11 cellular contexts compared by ENCODE assay signal in genomic region chr3:119662604-119663377, GRCh38. TPM values are rescaled to one million over a fixed set of nuclear protein-coding genes. Genes with fewer than 3 reads are reported as not detected.
DNase-seq lines count a peak whose midpoint lies in the region; ATAC-seq and TF ChIP-seq lines count a peak whose summit lies in the region.
"Had no signal": no experiment of that assay in that cellular context is flagged by ENCODE, and none has a peak within 500 bp of the region (broad histone marks: within the 10 kb centered on the region; RNA-seq: fewer than 3 reads in every experiment).

No MANE protein-coding gene starts in this region.

- peak overlapping the region; percentile 84 for H3K27ac Mint-ChIP-seq in HFFc6
- peak overlapping the region; percentile 23 to 50 for H3K27ac Mint-ChIP-seq in effector memory CD8-positive, alpha-beta T cell
- H3K27ac Mint-ChIP-seq: progenitor cell of endocrine pancreas had no signal

- peaks cover 1% of the 10 kb centered on the region; the same call in 1 of the 2 replicates for H3K36me3 ChIP-seq in BE2C
- no peaks in the 10 kb centered on the region for H3K36me3 ChIP-seq in osteoblast (ENCODE audit: insufficient read depth, low read length)

- H3K27me3 ChIP-seq in BE2C: no peaks in the 10 kb centered on the region
- no peaks in the 10 kb centered on the region for H3K27me3 ChIP-seq in osteoblast (ENCODE audit: insufficient read depth, low read length)

- H3K9me3 Mint-ChIP-seq in HFFc6: no peaks in the 10 kb centered on the region
- no peaks in the 10 kb centered on the region for H3K9me3 Mint-ChIP-seq in effector memory CD8-positive, alpha-beta T cell

- H3K4me3 ChIP-seq in BE2C (ENCODE audit: low read depth, low read length) (no peak overlapping the region), osteoblast (ENCODE audit: insufficient read depth, low read length) (no peak overlapping the region)

- H3K27me3 Mint-ChIP-seq in HFFc6 (ENCODE audit: insufficient read depth): no peaks in the 10 kb centered on the region
- no peaks in the 10 kb centered on the region for H3K27me3 Mint-ChIP-seq in effector memory CD8-positive, alpha-beta T cell
- H3K27me3 Mint-ChIP-seq: progenitor cell of endocrine pancreas had no signal

- H3K9me3 ChIP-seq in BE2C (no peaks in the 10 kb centered on the region), osteoblast (ENCODE audit: low read depth, low read length) (no peaks in the 10 kb centered on the region)

- DNase-seq in BE2C: peak; percentile 42
- DNase-seq in HFFc6: peak; percentile 44
- DNase-seq in effector memory CD8-positive, alpha-beta T cell: no peak
- no peak for DNase-seq in osteoblast (ENCODE audit: insufficient read length, low spot score, missing footprints)
- no peak for DNase-seq in hepatic stellate cell (ENCODE audit: low spot score)
- no peak for DNase-seq in NCI-H524 (lab: John Stamatoyannopoulos, UW)
- DNase-seq in NCI-H1930 (lab: John Stamatoyannopoulos, UW): no peak
- DNase-seq: effector memory CD4-positive, alpha-beta T cell; kidney had no signal

- H3K4me1 ChIP-seq in BE2C: peaks cover 32% of the 10 kb centered on the region
- peaks cover 46% of the 10 kb centered on the region for H3K4me1 ChIP-seq in osteoblast (ENCODE audit: insufficient read depth, low read length)

- peak overlapping the region; percentile 45 for H3K4me2 ChIP-seq in osteoblast (ENCODE audit: insufficient read depth, low read length)

- H3K36me3 Mint-ChIP-seq in HFFc6 (ENCODE audit: low read depth): no peaks in the 10 kb centered on the region
- H3K36me3 Mint-ChIP-seq in effector memory CD8-positive, alpha-beta T cell (ENCODE audit: insufficient read depth): peaks cover 3% of the 10 kb centered on the region

- TF ChIP-seq CTCF in BE2C (IDR thresholded peaks at IDR 0.05; ENCODE audit: low read depth, low read length): peak; percentile 32
- TF ChIP-seq CTCF in HFFc6 (IDR thresholded peaks at IDR 0.05): peak; percentile 51
- TF ChIP-seq CTCF in osteoblast (IDR thresholded peaks at IDR 0.05; ENCODE audit: extremely low read depth, low read depth, low read length): peak; percentile 19

- H2AFZ ChIP-seq in osteoblast (ENCODE audit: low read length): peak overlapping the region; percentile 21

- 0 out of 2 replicates have a peak overlapping the region, but pooled peaks have one; percentile 10 for H3K4me3 Mint-ChIP-seq in HFFc6
- no peak overlapping the region for H3K4me3 Mint-ChIP-seq in effector memory CD8-positive, alpha-beta T cell

- peak overlapping the region; percentile 88 for H3K27ac ChIP-seq in osteoblast (ENCODE audit: low read depth, low read length)

- ATAC-seq in effector memory CD8-positive, alpha-beta T cell (replicated peaks): no peak
- ATAC-seq in HG02884 (IDR thresholded peaks at IDR 0.05; ENCODE audit: unreplicated experiment): no peak

- H4K20me1 ChIP-seq in osteoblast (ENCODE audit: insufficient read depth, low read length): no peaks in the 10 kb centered on the region

- peaks cover 48% of the 10 kb centered on the region for H3K4me1 Mint-ChIP-seq in HFFc6 (ENCODE audit: low read depth)
- H3K4me1 Mint-ChIP-seq in effector memory CD8-positive, alpha-beta T cell (ENCODE audit: low read depth in 2 of 2): no peaks in the 10 kb centered on the region

- no peaks in the 10 kb centered on the region for H3K79me2 ChIP-seq in osteoblast (ENCODE audit: insufficient read depth, low read length)

RNA-seq across cellular contexts. Expression of gene POPDC2, which starts 2.4 kb away (rescaled TPM):
- 48.4 TPM for polyA plus RNA-seq in BE2C (2012; ENCODE audit: insufficient read depth, insufficient read length, low read depth)
- under 1 TPM in 4 of 6 experiments, not detected in 2; 0.14 to 0.98 (median 0.70) TPM for total RNA-seq in HFFc6 (2021; fragmentation: NEBNext Ultra II Directional; extraction: Animal tissue kit (Norgen Biotek cat#: 25700))
- 1.1 and 1.8 TPM in 2 replicates for total RNA-seq in osteoblast

RNA-seq across cellular contexts. Expression of gene COX17, which starts 14.4 kb away (rescaled TPM):
- polyA plus RNA-seq in BE2C (2012; ENCODE audit: insufficient read depth, insufficient read length, low read depth): 175 TPM
- total RNA-seq in HFFc6 (2021; fragmentation: NEBNext Ultra II Directional; extraction: Animal tissue kit (Norgen Biotek cat#: 25700)): 10 to 100 TPM; 28.9 to 41.0 (median 35.2) TPM
- 8.0 and 13.3 TPM in 2 replicates for total RNA-seq in osteoblast

RNA-seq across cellular contexts. Expression of gene CFAP91, which starts 40.0 kb away (rescaled TPM):
- 0.32 TPM for polyA plus RNA-seq in BE2C (2012; ENCODE audit: insufficient read depth, insufficient read length, low read depth)
- total RNA-seq in HFFc6 (2021; fragmentation: NEBNext Ultra II Directional; extraction: Animal tissue kit (Norgen Biotek cat#: 25700)): not detected
- total RNA-seq in osteoblast: 0.36 and 0.59 TPM in 2 replicates

Comparison
In these comparisons a context has a peak if more than half of its experiments do, and no peak if none do; other contexts are left out.
1. DNase-seq: peak in BE2C (single experiment) and HFFc6 (single experiment); none in effector memory CD8-positive, alpha-beta T cell (0 of 3), osteoblast (single experiment), hepatic stellate cell (single experiment), NCI-H524 (0 of 2) and NCI-H1930 (0 of 2).
2. Peak in every context shown above with its lines, with median percentiles within 50 percentile points of each other: CTCF ChIP-seq.